In the genomic region with DNA sequence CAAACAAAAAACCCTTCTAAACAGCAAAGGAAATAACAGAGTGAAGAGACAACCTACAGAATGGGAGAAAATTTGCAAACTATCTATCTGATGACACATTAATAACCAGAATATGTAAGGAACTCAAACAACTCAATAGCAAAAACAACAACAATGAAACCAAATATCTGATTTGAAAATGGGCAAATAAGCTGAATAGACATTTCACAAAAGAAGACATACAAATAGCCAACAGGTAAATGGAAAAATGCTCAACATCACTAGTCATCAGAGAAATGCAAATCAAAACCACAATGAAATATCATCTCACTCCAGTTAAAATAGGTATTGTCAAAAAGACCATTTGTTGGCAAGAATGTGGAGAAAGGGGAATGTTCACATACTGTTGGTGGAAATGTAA, we compare ENCODE assay signal across 26 cellular contexts.
"Had no signal": no experiment of that assay in that cellular context is flagged by ENCODE, and none has a peak within 500 bp of the region (broad histone marks: within the 10 kb centered on the region; RNA-seq: fewer than 3 reads in every experiment).

No MANE protein-coding gene starts in this region.

- H2AFZ ChIP-seq: hepatocyte, neural progenitor cell had no signal

- H3K4me3 ChIP-seq: hepatocyte, left ventricle myocardium inferior, lung, neural progenitor cell, ovary, prostate gland, sigmoid colon, spleen, suprapubic skin, thoracic aorta, tibial artery, upper lobe of right lung had no signal

- ATAC-seq: natural killer cell; right cardiac atrium; stimulated activated effector memory CD8-positive, alpha-beta T cell treated with anti-CD3 and anti-CD28 coated beads, Interleukin-12 subunit alpha, Interleukin-12 subunit beta, amount 100 ng/mL, for 72 hours; upper lobe of right lung had no signal

- H3K36me3 ChIP-seq: left ventricle myocardium inferior, neural progenitor cell, neutrophil, ovary, prostate gland, sigmoid colon, spleen, suprapubic skin, thoracic aorta, tibial artery, upper lobe of right lung had no signal

- H3K9ac ChIP-seq: neural progenitor cell had no signal

- H3K79me2 ChIP-seq: hepatocyte had no signal

- H3K9me3 ChIP-seq: neutrophil, ovary, prostate gland, sigmoid colon, suprapubic skin, thoracic aorta, tibial artery, upper lobe of right lung had no signal

- H3K27me3 ChIP-seq: hepatocyte, neural progenitor cell, neutrophil, ovary, sigmoid colon, spleen, suprapubic skin, tibial artery, upper lobe of right lung had no signal

- FAIRE-seq: small intestine, urothelium cell line had no signal

- H3K27ac ChIP-seq: hepatocyte, left ventricle myocardium inferior, neural progenitor cell, neutrophil, ovary, prostate gland, sigmoid colon, spleen, suprapubic skin, thoracic aorta, tibial artery, upper lobe of right lung had no signal

- H3K4me1 ChIP-seq: left ventricle myocardium inferior, prostate gland, sigmoid colon, spleen, suprapubic skin, tibial artery, upper lobe of right lung had no signal

- H3K4me2 ChIP-seq: hepatocyte, neural progenitor cell had no signal

- DNase-seq: islet precursor cell; left ventricle myocardium inferior; mesendoderm; naive B cell; natural killer cell; nephron progenitor cell; occipital lobe; ovary; retina; right cardiac atrium; sigmoid colon; small intestine; spleen; stimulated activated CD4-positive, alpha-beta T cell treated with anti-CD3 and anti-CD28 coated beads, Interleukin-4, amount 100 ng/mL, for 24 hours; stimulated activated naive CD4-positive, alpha-beta T cell; tibial artery; upper lobe of right lung had no signal
